16 cellular contexts compared by ENCODE assay signal in genomic region chr4:184965185-184966052, GRCh38. TPM values are rescaled to one million over a fixed set of nuclear protein-coding genes. Genes with fewer than 3 reads are reported as not detected.
DNase-seq lines count a peak whose midpoint lies in the region; ATAC-seq, FAIRE-seq and TF ChIP-seq lines count a peak whose summit lies in the region.
"Not testable (repeated sequence)": the region's sequence is repeated elsewhere in the genome, so short reads cannot be mapped to it uniquely, and the experiment has no call there.
"Had no signal": no experiment of that assay in that cellular context is flagged by ENCODE, and none has a peak within 500 bp of the region (broad histone marks: within the 10 kb centered on the region; RNA-seq: fewer than 3 reads in every experiment).

No MANE protein-coding gene starts in this region.

- not testable (repeated sequence) for H3K27ac ChIP-seq in CD4-positive, alpha-beta T cell (ENCODE audit: low read depth, low read length); GM12878 (ENCODE audit: control insufficient read depth, insufficient read depth)

- ATAC-seq in CD4-positive, alpha-beta T cell (ENCODE audit: poor library complexity); activated T-helper 17 cell treated with anti-CD3 and anti-CD28 coated beads, Interleukin-2, amount 50 U/mL, for 72 hours (replicated peaks); GM12878; left lobe of liver: not testable (repeated sequence)

- peak overlapping the region; percentile 97 for H3K4me3 Mint-ChIP-seq in CD4-positive, alpha-beta T cell
- peak overlapping the region; percentile 80 for H3K4me3 Mint-ChIP-seq in activated CD4-positive, alpha-beta memory T cell treated with anti-CD3 and anti-CD28 coated beads for 36 hours
- peak overlapping the region; percentile 58 for H3K4me3 Mint-ChIP-seq in activated T-helper 17 cell treated with anti-CD3 and anti-CD28 coated beads, Interleukin-2, amount 50 U/mL, for 72 hours
- not testable (repeated sequence) for H3K4me3 Mint-ChIP-seq in osteocyte (ENCODE audit: unreplicated experiment)
- peak overlapping the region; percentile 80 for H3K4me3 Mint-ChIP-seq in type B pancreatic cell

- H3K9ac ChIP-seq in GM12878 (ENCODE audit: control insufficient read depth, insufficient read depth, low read length): not testable (repeated sequence)

- not testable (repeated sequence) for TF ChIP-seq POLR2A in GM12878 (IDR thresholded peaks at IDR 0.05; ENCODE audit: low read depth, low read length)

- H3K36me3 Mint-ChIP-seq in CD4-positive, alpha-beta T cell (ENCODE audit: low read depth): peaks cover 23% of the 10 kb centered on the region
- H3K36me3 Mint-ChIP-seq in activated CD4-positive, alpha-beta memory T cell treated with anti-CD3 and anti-CD28 coated beads for 36 hours; osteocyte (ENCODE audit: unreplicated experiment); type B pancreatic cell: not testable (repeated sequence)
- peaks cover 22% of the 10 kb centered on the region for H3K36me3 Mint-ChIP-seq in activated T-helper 17 cell treated with anti-CD3 and anti-CD28 coated beads, Interleukin-2, amount 50 U/mL, for 72 hours (ENCODE audit: low read depth)

- WGBS in GM12878 (ENCODE audit: insufficient coverage, insufficient replicate concordance, low lambda C conversion rate, missing lambda C conversion rate): 87% methylated on average over 27 of the region's 54 CpGs

- not testable (repeated sequence) for TF ChIP-seq EP300 in GM12878 (IDR thresholded peaks at IDR 0.05; ENCODE audit: borderline replicate concordance in 1 of 2, control insufficient read depth in 1 of 2, low read depth in 2 of 2, low read length in 2 of 2)

- not testable (repeated sequence) for H3K9me3 Mint-ChIP-seq in CD4-positive, alpha-beta T cell; activated CD4-positive, alpha-beta memory T cell treated with anti-CD3 and anti-CD28 coated beads for 36 hours; activated T-helper 17 cell treated with anti-CD3 and anti-CD28 coated beads, Interleukin-2, amount 50 U/mL, for 72 hours
- H3K9me3 Mint-ChIP-seq in osteocyte (ENCODE audit: unreplicated experiment) (peaks cover 12% of the 10 kb centered on the region), type B pancreatic cell (peaks cover 14% of the 10 kb centered on the region)

- not testable (repeated sequence) for H3K36me3 ChIP-seq in GM12878 (ENCODE audit: control insufficient read depth in 2 of 2, insufficient read depth in 2 of 2, low read length in 1 of 2)

- SMC1A ChIA-PET in GM12878 (lab: Charles Lee; ENCODE audit: uncharacterized antibody, unreplicated experiment): not testable (repeated sequence)

- not testable (repeated sequence) for TF ChIP-seq RAD21 in GM12878 (IDR thresholded peaks at IDR 0.05; ENCODE audit: insufficient read depth, low read depth, low read length)

- H3K4me1 ChIP-seq in GM12878 (ENCODE audit: control insufficient read depth, insufficient read depth, low read length): not testable (repeated sequence)

- H4K20me1 ChIP-seq in GM12878 (ENCODE audit: control insufficient read depth, insufficient read depth): not testable (repeated sequence)

- RAD21 ChIA-PET in GM12878 (lab: Charles Lee; ENCODE audit: unreplicated experiment): not testable (repeated sequence)

- FAIRE-seq in GM12878 (lab: Jason Lieb, UNC): not testable (repeated sequence)

- not testable (repeated sequence) for H3K4me1 Mint-ChIP-seq in CD4-positive, alpha-beta T cell (ENCODE audit: low read depth); activated CD4-positive, alpha-beta memory T cell treated with anti-CD3 and anti-CD28 coated beads for 36 hours (ENCODE audit: low read depth); activated T-helper 17 cell treated with anti-CD3 and anti-CD28 coated beads, Interleukin-2, amount 50 U/mL, for 72 hours; osteocyte (ENCODE audit: unreplicated experiment)
- peaks cover 11% of the 10 kb centered on the region for H3K4me1 Mint-ChIP-seq in type B pancreatic cell (ENCODE audit: unreplicated experiment)

- POLR2A ChIA-PET in CD4-positive, alpha-beta T cell (lab: Charles Lee): interaction anchor here (0.9 kb wide), 1 partner anchor 231 kb away, joined by 4 read pairs; the partner anchor contains the start of gene CENPU
- POLR2A ChIA-PET in activated CD4-positive, alpha-beta memory T cell treated with anti-CD3 and anti-CD28 coated beads for 36 hours (lab: Charles Lee); GM12878 (lab: Charles Lee): not testable (repeated sequence)

- CTCF ChIA-PET in CD4-positive, alpha-beta T cell (lab: Charles Lee); activated CD4-positive, alpha-beta memory T cell treated with anti-CD3 and anti-CD28 coated beads for 36 hours (lab: Charles Lee): not testable (repeated sequence)
- CTCF ChIA-PET in GM12878 (lab: Yijun Ruan, JAX): interaction anchor here (0.9 kb wide), 1 partner anchor 15 kb away, joined by 3 read pairs; no protein-coding TSS in a partner anchor

- not testable (repeated sequence) for H3K27me3 ChIP-seq in CD4-positive, alpha-beta T cell (ENCODE audit: control insufficient read depth, insufficient read depth, low read length); GM12878 (replicated peaks in 1 of 2; ENCODE audit: control insufficient read depth in 2 of 2, insufficient read depth in 2 of 2, low read length in 1 of 2)

- peak in 1 of 10 experiments; percentile 12 for DNase-seq in CD4-positive, alpha-beta T cell
- peak; percentile 9 for DNase-seq in T follicular helper cell (ENCODE audit: low read depth)
- peak; percentile 34 for DNase-seq in activated CD4-positive, alpha-beta memory T cell treated with anti-CD3 and anti-CD28 coated beads for 36 hours
- DNase-seq in GM12878 (ENCODE audit: low read depth, low spot score); osteocyte (ENCODE audit: extremely low spot score, unreplicated experiment); type B pancreatic cell (ENCODE audit: extremely low spot score, unreplicated experiment): not testable (repeated sequence)
- peak; percentile 24 for DNase-seq in left lobe of liver (ENCODE audit: low spot score)

- H3K4me2 ChIP-seq in GM12878 (ENCODE audit: control insufficient read depth, insufficient read depth): not testable (repeated sequence)

- peak overlapping the region; percentile 99 for H3K27ac Mint-ChIP-seq in CD4-positive, alpha-beta T cell
- peak overlapping the region; percentile 95 for H3K27ac Mint-ChIP-seq in activated CD4-positive, alpha-beta memory T cell treated with anti-CD3 and anti-CD28 coated beads for 36 hours
- H3K27ac Mint-ChIP-seq in activated T-helper 17 cell treated with anti-CD3 and anti-CD28 coated beads, Interleukin-2, amount 50 U/mL, for 72 hours: peak overlapping the region; percentile 96
- H3K27ac Mint-ChIP-seq in osteocyte (ENCODE audit: unreplicated experiment): peak overlapping the region; percentile 68
- peak overlapping the region; percentile 91 for H3K27ac Mint-ChIP-seq in type B pancreatic cell

- intact Hi-C loops in CD4-positive, alpha-beta T cell (cut with DNase I, micrococcal nuclease): loop anchor here in 1 of 2 experiments (2.0 to 10.0 kb wide), 3 partner anchors 141 to 491 kb away; partner anchors contain the start of genes ACSL1, CASP3, IRF2 and PRIMPOL
- intact Hi-C loops in activated CD4-positive, alpha-beta memory T cell treated with anti-CD3 and anti-CD28 coated beads for 36 hours (cut with micrococcal nuclease); GM12878 (cut with micrococcal nuclease; ENCODE audit: unreplicated experiment): not testable (repeated sequence)

- not testable (repeated sequence) for H3K9me3 ChIP-seq in CD4-positive, alpha-beta T cell (ENCODE audit: control insufficient read depth, low read length); GM12878 (replicated peaks; ENCODE audit: control insufficient read depth, insufficient read depth, low read length)

- not testable (repeated sequence) for H2AFZ ChIP-seq in GM12878 (ENCODE audit: control insufficient read depth, low read depth, low read length)

- H3K27me3 Mint-ChIP-seq in CD4-positive, alpha-beta T cell: peaks cover 11% of the 10 kb centered on the region
- not testable (repeated sequence) for H3K27me3 Mint-ChIP-seq in activated CD4-positive, alpha-beta memory T cell treated with anti-CD3 and anti-CD28 coated beads for 36 hours; activated T-helper 17 cell treated with anti-CD3 and anti-CD28 coated beads, Interleukin-2, amount 50 U/mL, for 72 hours; osteocyte (ENCODE audit: unreplicated experiment); type B pancreatic cell

- TF ChIP-seq CTCF in CD4-positive, alpha-beta T cell (IDR thresholded peaks at IDR 0.05); GM12878 (IDR thresholded peaks at IDR 0.05 in 2 of 3, conservative IDR thresholded peaks at IDR 0.05 in 1 of 3; ENCODE audit: control insufficient read depth in 2 of 3, extremely low read depth in 1 of 3, insufficient read depth in 1 of 3, low read depth in 3 of 3, low read length in 3 of 3); osteocyte (IDR thresholded peaks at IDR 0.05); type B pancreatic cell (conservative IDR thresholded peaks at IDR 0.05): not testable (repeated sequence)

- not testable (repeated sequence) for H3K79me2 ChIP-seq in GM12878 (ENCODE audit: control insufficient read depth, insufficient read depth, low read length)

- in situ Hi-C loops in GM12878 (cut with MboI): not testable (repeated sequence)

- not testable (repeated sequence) for H3K4me3 ChIP-seq in GM12878

- BruUV-seq in GM12878 (replicated peaks; lab: Mats Ljungman, UMichigan): not testable (repeated sequence)

RNA-seq across cellular contexts. Expression of gene HELT, which starts 52.9 kb away (rescaled TPM):
- not detected for total RNA-seq in CD4-positive, alpha-beta T cell
- total RNA-seq in activated CD4-positive, alpha-beta memory T cell treated with anti-CD3 and anti-CD28 coated beads for 36 hours: not detected
- total RNA-seq in activated T-helper 17 cell treated with anti-CD3 and anti-CD28 coated beads, Interleukin-2, amount 50 U/mL, for 72 hours: not detected
- not detected in 2 replicates for total RNA-seq in GM12878 (2013; cell fraction: nucleolus; rRNA removed)
- total RNA-seq in GM12878 (2014; rRNA removed): not detected in 2 replicates
- not detected in 2 replicates for total RNA-seq in GM12878 (2014; rRNA removed; fragmentation: Illumina TruSeq; extraction: Trizol)
- not detected in 2 replicates for total RNA-seq in GM12878 (2021)
- polyA plus RNA-seq in GM12878 (2011; ENCODE audit: low read depth): not detected
- not detected in 2 replicates for polyA plus RNA-seq in GM12878 (2011; rRNA removed)
- not detected in 2 replicates for polyA plus RNA-seq in GM12878 (2011; cell fraction: cytosol; rRNA removed)
- polyA plus RNA-seq in GM12878 (2011; cell fraction: nucleus; rRNA removed): not detected in 2 replicates
- polyA plus RNA-seq in GM12878 (2012): not detected in 2 replicates
- polyA plus RNA-seq in GM12878 (2014; fragmentation: Illumina TruSeq; extraction: Trizol): not detected in 2 replicates
- not detected for polyA plus RNA-seq in GM12878 (2014; fragmentation: Nextera tagmentation; extraction: Ambion mirVana)
- polyA plus RNA-seq in GM12878 (2014; rRNA removed): not detected in 2 replicates
- polyA plus RNA-seq in GM12878 (2016; fragmentation: Nextera tagmentation; extraction: Ambion mirVana): not detected
- polyA minus RNA-seq in GM12878 (2011; rRNA and poly(A)+ RNA removed): not detected in 2 replicates
- not detected in 2 replicates for polyA minus RNA-seq in GM12878 (2011; cell fraction: cytosol; rRNA and poly(A)+ RNA removed)
- not detected in 2 replicates for polyA minus RNA-seq in GM12878 (2011; cell fraction: nucleus; rRNA and poly(A)+ RNA removed)
- total RNA-seq in left lobe of liver: not detected
- not detected in 2 replicates for total RNA-seq in osteocyte
- 0.36 TPM in 1 of 2 replicates, not detected in the other for total RNA-seq in type B pancreatic cell (ENCODE audit: low replicate concordance)
- total RNA-seq: A172, breast epithelium, gastroesophageal sphincter, mucosa of descending colon, right cardiac atrium, subcutaneous adipose tissue, transverse colon had no signal
- polyA plus RNA-seq: CD14-positive monocyte, right cardiac atrium had no signal
